23 cellular contexts compared by ENCODE assay signal in the genomic region with DNA sequence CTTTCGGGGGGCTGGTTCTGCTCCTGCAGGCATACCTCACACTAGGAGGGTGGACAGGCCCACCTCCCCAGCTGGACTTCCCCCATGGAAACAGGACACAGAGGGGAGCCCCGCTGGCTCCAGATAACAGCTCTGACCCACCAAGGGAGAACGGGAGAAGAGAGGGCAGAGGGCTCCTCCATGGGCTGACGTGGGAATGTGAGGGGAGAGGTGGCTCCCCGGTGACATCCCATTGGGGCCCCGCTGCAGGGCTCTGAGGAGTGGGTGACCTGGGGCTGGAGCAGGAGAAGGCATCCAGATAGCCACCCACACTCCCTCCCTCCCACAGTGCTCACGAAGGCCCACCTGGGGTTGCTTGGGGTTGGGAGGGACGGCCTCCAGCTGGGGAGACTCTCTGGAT. TPM values are rescaled to one million over a fixed set of nuclear protein-coding genes. Genes with fewer than 3 reads are reported as not detected.
A peak's percentile ranks its signal among the peaks of the same experiment; 100 is the strongest.
DNase-seq lines count a peak whose midpoint lies in the region; ATAC-seq and TF ChIP-seq lines count a peak whose summit lies in the region.
"Had no signal": no experiment of that assay in that cellular context is flagged by ENCODE, and none has a peak within 500 bp of the region (broad histone marks: within the 10 kb centered on the region; RNA-seq: fewer than 3 reads in every experiment).

No MANE protein-coding gene starts in this region.

- peaks cover 3% of the 10 kb centered on the region for H3K27me3 Mint-ChIP-seq in activated CD8-positive, alpha-beta T cell treated with anti-CD3 and anti-CD28 coated beads for 36 hours
- peaks cover 19% of the 10 kb centered on the region for H3K27me3 Mint-ChIP-seq in activated CD8-positive, alpha-beta T cell treated with anti-CD3 and anti-CD28 coated beads, Interleukin-2, amount 10 ng/mL, durations not matched to agents 7 days and 5 days (ENCODE audit: low read depth)
- H3K27me3 Mint-ChIP-seq in CD4-positive, alpha-beta T cell = no peaks in the 10 kb centered on the region
- no peaks in the 10 kb centered on the region for H3K27me3 Mint-ChIP-seq in activated T-helper 1 cell treated with anti-CD3 and anti-CD28 coated beads, Interleukin-12 subunit alpha, Interleukin-12 subunit beta, Interleukin-2, Interleukin-4 antibody, amounts not matched to agents 30 ng/mL and 10 ng/mL and 1 ng/mL, durations not matched to agents 14 hours and 24 hours and 36 hours (ENCODE audit: insufficient read depth)
- peaks cover 0 to 6% (median 0%) of the 10 kb centered on the region in 5 donors for H3K27me3 Mint-ChIP-seq in naive thymus-derived CD4-positive, alpha-beta T cell
- H3K27me3 Mint-ChIP-seq in endodermal cell (ENCODE audit: insufficient read depth) = peaks cover 37% of the 10 kb centered on the region

- H3K9me3 Mint-ChIP-seq in activated CD8-positive, alpha-beta T cell treated with anti-CD3 and anti-CD28 coated beads for 36 hours = no peaks in the 10 kb centered on the region
- H3K9me3 Mint-ChIP-seq in activated CD8-positive, alpha-beta T cell treated with anti-CD3 and anti-CD28 coated beads, Interleukin-2, amount 10 ng/mL, durations not matched to agents 7 days and 5 days (ENCODE audit: insufficient read depth) = no peaks in the 10 kb centered on the region
- no peaks in the 10 kb centered on the region for H3K9me3 Mint-ChIP-seq in CD4-positive, alpha-beta T cell
- no peaks in the 10 kb centered on the region for H3K9me3 Mint-ChIP-seq in activated T-helper 1 cell treated with anti-CD3 and anti-CD28 coated beads, Interleukin-12 subunit alpha, Interleukin-12 subunit beta, Interleukin-2, Interleukin-4 antibody, amounts not matched to agents 30 ng/mL and 10 ng/mL and 1 ng/mL, durations not matched to agents 14 hours and 24 hours and 36 hours
- H3K9me3 Mint-ChIP-seq in naive thymus-derived CD4-positive, alpha-beta T cell = peaks cover 0 to 3% (median 0%) of the 10 kb centered on the region in 11 donors
- H3K9me3 Mint-ChIP-seq in endodermal cell = peaks cover 17% of the 10 kb centered on the region

- WGBS in endodermal cell (ENCODE audit: insufficient coverage in 1 of 2, insufficient read length in 1 of 2), 2 experiments = 89 to 100% methylated on average over 1 to 8 of the region's 8 CpGs

- peaks cover 0 to 5% (median 0%) of the 10 kb centered on the region in 3 experiments for H3K36me3 ChIP-seq in naive thymus-derived CD4-positive, alpha-beta T cell (ENCODE audit: control insufficient read depth in 2 of 3, insufficient read depth in 3 of 3, low read length in 3 of 3)
- H3K36me3 ChIP-seq in endodermal cell (ENCODE audit: control insufficient read depth, insufficient read depth, low read length) = no peaks in the 10 kb centered on the region
- H3K36me3 ChIP-seq: adrenal gland, BE2C, esophagus squamous epithelium, gastrocnemius medialis, HAP-1, SJSA1 had no signal

- no peak overlapping the region for H3K4me3 ChIP-seq in naive thymus-derived CD4-positive, alpha-beta T cell (ENCODE audit: low read length)
- no peak overlapping the region for H3K4me3 ChIP-seq in endodermal cell (ENCODE audit: low read length)
- H3K4me3 ChIP-seq: adrenal gland, esophagus squamous epithelium, gastrocnemius medialis, GM12878, HAP-1, hepatocyte, SJSA1 had no signal

- no peak for ATAC-seq in activated CD8-positive, alpha-beta T cell treated with anti-CD3 and anti-CD28 coated beads for 36 hours
- no peak for ATAC-seq in activated CD8-positive, alpha-beta T cell treated with anti-CD3 and anti-CD28 coated beads, Interleukin-2, amount 10 ng/mL, durations not matched to agents 7 days and 5 days
- no peak for ATAC-seq in CD4-positive, alpha-beta T cell (ENCODE audit: poor library complexity)
- no peak for ATAC-seq in naive thymus-derived CD4-positive, alpha-beta T cell
- ATAC-seq: gastrocnemius medialis, GM12878 had no signal

- no peak overlapping the region for H3K9ac ChIP-seq in endodermal cell (ENCODE audit: extremely low read depth, low read length, poor library complexity, severe bottlenecking)

- peaks cover 21 to 54% of the 10 kb centered on the region in 2 donors for H3K4me1 ChIP-seq in naive thymus-derived CD4-positive, alpha-beta T cell (ENCODE audit: control insufficient read depth in 2 of 2, insufficient read depth in 2 of 2, low read length in 2 of 2)
- no peaks in the 10 kb centered on the region for H3K4me1 ChIP-seq in endodermal cell (ENCODE audit: control insufficient read depth, insufficient read depth, low read length)
- H3K4me1 ChIP-seq: adrenal gland, BE2C, gastrocnemius medialis, HAP-1, SJSA1 had no signal

- peaks cover 58% of the 10 kb centered on the region for H3K4me1 Mint-ChIP-seq in activated CD8-positive, alpha-beta T cell treated with anti-CD3 and anti-CD28 coated beads for 36 hours (ENCODE audit: low read depth)
- peaks cover 47% of the 10 kb centered on the region for H3K4me1 Mint-ChIP-seq in activated CD8-positive, alpha-beta T cell treated with anti-CD3 and anti-CD28 coated beads, Interleukin-2, amount 10 ng/mL, durations not matched to agents 7 days and 5 days (ENCODE audit: low read depth)
- peaks cover 81% of the 10 kb centered on the region for H3K4me1 Mint-ChIP-seq in CD4-positive, alpha-beta T cell (ENCODE audit: low read depth)
- H3K4me1 Mint-ChIP-seq in activated T-helper 1 cell treated with anti-CD3 and anti-CD28 coated beads, Interleukin-12 subunit alpha, Interleukin-12 subunit beta, Interleukin-2, Interleukin-4 antibody, amounts not matched to agents 30 ng/mL and 10 ng/mL and 1 ng/mL, durations not matched to agents 14 hours and 24 hours and 36 hours (ENCODE audit: low read depth) = peaks cover 59% of the 10 kb centered on the region
- H3K4me1 Mint-ChIP-seq in naive thymus-derived CD4-positive, alpha-beta T cell = peaks cover 42 to 88% (median 80%) of the 10 kb centered on the region in 7 donors
- no peaks in the 10 kb centered on the region for H3K4me1 Mint-ChIP-seq in endodermal cell

- peak overlapping the region; percentile 87 for H3K27ac Mint-ChIP-seq in activated CD8-positive, alpha-beta T cell treated with anti-CD3 and anti-CD28 coated beads for 36 hours
- no peak overlapping the region for H3K27ac Mint-ChIP-seq in activated CD8-positive, alpha-beta T cell treated with anti-CD3 and anti-CD28 coated beads, Interleukin-2, amount 10 ng/mL, durations not matched to agents 7 days and 5 days
- H3K27ac Mint-ChIP-seq in CD4-positive, alpha-beta T cell = peak overlapping the region; percentile 94
- H3K27ac Mint-ChIP-seq in activated T-helper 1 cell treated with anti-CD3 and anti-CD28 coated beads, Interleukin-12 subunit alpha, Interleukin-12 subunit beta, Interleukin-2, Interleukin-4 antibody, amounts not matched to agents 30 ng/mL and 10 ng/mL and 1 ng/mL, durations not matched to agents 14 hours and 24 hours and 36 hours = peak overlapping the region; percentile 89
- H3K27ac Mint-ChIP-seq in naive thymus-derived CD4-positive, alpha-beta T cell = peak overlapping the region; percentile 87 to 99 (median 96)
- no peak overlapping the region for H3K27ac Mint-ChIP-seq in endodermal cell

- CTCF ChIA-PET in activated CD8-positive, alpha-beta T cell treated with anti-CD3 and anti-CD28 coated beads for 36 hours (lab: Charles Lee) = no interaction called here
- CTCF ChIA-PET in activated CD8-positive, alpha-beta T cell treated with anti-CD3 and anti-CD28 coated beads, Interleukin-2, amount 10 ng/mL, durations not matched to agents 7 days and 5 days (lab: Charles Lee) = interaction anchor here (1.4 kb wide), 1 partner anchor 62 kb away, joined by 4 read pairs; no protein-coding TSS in a partner anchor
- CTCF ChIA-PET in CD4-positive, alpha-beta T cell (lab: Charles Lee) = no interaction called here
- CTCF ChIA-PET in naive thymus-derived CD4-positive, alpha-beta T cell (lab: Charles Lee) = interaction anchor here (0.8 kb wide), 1 partner anchor 270 kb away, joined by 4 read pairs; no protein-coding TSS in a partner anchor

- peak overlapping the region; percentile 90 for H3K27ac ChIP-seq in CD4-positive, alpha-beta T cell (ENCODE audit: low read depth, low read length)
- H3K27ac ChIP-seq in naive thymus-derived CD4-positive, alpha-beta T cell (ENCODE audit: low read depth, low read length) = peak overlapping the region; percentile 89
- no peak overlapping the region for H3K27ac ChIP-seq in endodermal cell (ENCODE audit: low read depth, low read length)
- H3K27ac ChIP-seq: adrenal gland, esophagus squamous epithelium, gastrocnemius medialis, hepatocyte, SJSA1 had no signal

- TF ChIP-seq CTCF in activated CD8-positive, alpha-beta T cell treated with anti-CD3 and anti-CD28 coated beads for 36 hours (IDR thresholded peaks at IDR 0.05) = no peak
- TF ChIP-seq CTCF in CD4-positive, alpha-beta T cell (IDR thresholded peaks at IDR 0.05) = no peak
- no peak for TF ChIP-seq CTCF in endodermal cell (conservative IDR thresholded peaks at IDR 0.05)

- H3K27me3 ChIP-seq in CD4-positive, alpha-beta T cell (ENCODE audit: control insufficient read depth, insufficient read depth, low read length) = no peaks in the 10 kb centered on the region
- no peaks in the 10 kb centered on the region for H3K27me3 ChIP-seq in naive thymus-derived CD4-positive, alpha-beta T cell (ENCODE audit: control insufficient read depth in 2 of 2, insufficient read depth in 2 of 2, low read length in 2 of 2)
- peaks cover 38% of the 10 kb centered on the region for H3K27me3 ChIP-seq in endodermal cell (ENCODE audit: control insufficient read depth, insufficient read depth, low read length, poor library complexity, severe bottlenecking)
- H3K27me3 ChIP-seq: BE2C, hepatocyte had no signal

- DNase-seq in activated CD8-positive, alpha-beta T cell treated with anti-CD3 and anti-CD28 coated beads for 36 hours = no peak
- no peak for DNase-seq in activated CD8-positive, alpha-beta T cell treated with anti-CD3 and anti-CD28 coated beads, Interleukin-2, amount 10 ng/mL, durations not matched to agents 7 days and 5 days
- no peak for DNase-seq in CD4-positive, alpha-beta T cell
- DNase-seq in activated T-helper 1 cell treated with anti-CD3 and anti-CD28 coated beads, Interleukin-12 subunit alpha, Interleukin-12 subunit beta, Interleukin-2, Interleukin-4 antibody, amounts not matched to agents 30 ng/mL and 10 ng/mL and 1 ng/mL, durations not matched to agents 14 hours and 24 hours and 36 hours (ENCODE audit: low spot score) = no peak
- no peak for DNase-seq in naive thymus-derived CD4-positive, alpha-beta T cell
- DNase-seq in AG08396 (ENCODE audit: low spot score) (no peak), activated gamma-delta T cell treated with Interleukin-2 at 50 U/mL for 16 hours (no peak), endodermal cell (no peak)
- DNase-seq: adrenal gland; BE2C; Calu3; DND-41; effector CD8-positive, alpha-beta T cell; esophagus squamous epithelium; gastrocnemius medialis; mesenchymal stem cell; NCI-H1092 treated with DMSO at 0.1 percent for 48 hours; NCI-H1930; nucleus accumbens had no signal

- POLR2A ChIA-PET in activated CD8-positive, alpha-beta T cell treated with anti-CD3 and anti-CD28 coated beads for 36 hours (lab: Charles Lee) = interaction anchor here (0.6 to 1.2 kb wide), 2 partner anchors 13 to 70 kb away, joined by 3 to 4 read pairs; no protein-coding TSS in a partner anchor
- POLR2A ChIA-PET in activated CD8-positive, alpha-beta T cell treated with anti-CD3 and anti-CD28 coated beads, Interleukin-2, amount 10 ng/mL, durations not matched to agents 7 days and 5 days (lab: Charles Lee) = no interaction called here
- POLR2A ChIA-PET in CD4-positive, alpha-beta T cell (lab: Charles Lee) = interaction anchor here (1.5 to 4.0 kb wide), 3 partner anchors 10 to 71 kb away, joined by 4 to 31 read pairs (median 30); partner anchors contain the start of gene ZC3H8
- POLR2A ChIA-PET in naive thymus-derived CD4-positive, alpha-beta T cell (lab: Charles Lee) = interaction anchor here (2.4 to 6.1 kb wide), 2 partner anchors 58 to 69 kb away, joined by 7 to 69 read pairs; partner anchors contain the start of gene ZC3H8

- intact Hi-C loops in activated CD8-positive, alpha-beta T cell treated with anti-CD3 and anti-CD28 coated beads for 36 hours (cut with micrococcal nuclease) = no loop called here
- intact Hi-C loops in CD4-positive, alpha-beta T cell (cut with DNase I, micrococcal nuclease) = loop anchor here (5.0 to 10.0 kb wide), 4 partner anchors 42 to 1711 kb away; partner anchors contain the start of genes ACTR3 (in 1 of the 2), CHCHD5 (in 1 of the 2) and TMEM87B (in 1 of the 2)
- intact Hi-C loops in activated T-helper 1 cell treated with anti-CD3 and anti-CD28 coated beads, Interleukin-12 subunit alpha, Interleukin-12 subunit beta, Interleukin-2, Interleukin-4 antibody, amounts not matched to agents 30 ng/mL and 10 ng/mL and 1 ng/mL, durations not matched to agents 14 hours and 24 hours and 36 hours (cut with micrococcal nuclease) = loop anchor here (10.0 kb wide), 1 partner anchor 299 kb away; the partner anchor contains the start of gene ANAPC1
- intact Hi-C loops in naive thymus-derived CD4-positive, alpha-beta T cell (cut with micrococcal nuclease) = loop anchor here (5.0 to 10.0 kb wide), 5 partner anchors 33 to 1701 kb away; partner anchors contain the start of genes CHCHD5 (in 1 of the 2) and CKAP2L (in 1 of the 2)

- peaks cover 23% of the 10 kb centered on the region for H3K36me3 Mint-ChIP-seq in activated CD8-positive, alpha-beta T cell treated with anti-CD3 and anti-CD28 coated beads for 36 hours (ENCODE audit: low read depth)
- H3K36me3 Mint-ChIP-seq in activated CD8-positive, alpha-beta T cell treated with anti-CD3 and anti-CD28 coated beads, Interleukin-2, amount 10 ng/mL, durations not matched to agents 7 days and 5 days (ENCODE audit: low read depth) = peaks cover 9% of the 10 kb centered on the region
- H3K36me3 Mint-ChIP-seq in CD4-positive, alpha-beta T cell (ENCODE audit: low read depth) = peaks cover 37% of the 10 kb centered on the region
- H3K36me3 Mint-ChIP-seq in activated T-helper 1 cell treated with anti-CD3 and anti-CD28 coated beads, Interleukin-12 subunit alpha, Interleukin-12 subunit beta, Interleukin-2, Interleukin-4 antibody, amounts not matched to agents 30 ng/mL and 10 ng/mL and 1 ng/mL, durations not matched to agents 14 hours and 24 hours and 36 hours (ENCODE audit: low read depth) = peaks cover 36% of the 10 kb centered on the region
- peaks cover 0 to 27% (median 11%) of the 10 kb centered on the region in 5 donors for H3K36me3 Mint-ChIP-seq in naive thymus-derived CD4-positive, alpha-beta T cell
- H3K36me3 Mint-ChIP-seq in endodermal cell (ENCODE audit: low read depth) = no peaks in the 10 kb centered on the region

- no peak overlapping the region for H3K4me3 Mint-ChIP-seq in activated CD8-positive, alpha-beta T cell treated with anti-CD3 and anti-CD28 coated beads for 36 hours
- no peak overlapping the region for H3K4me3 Mint-ChIP-seq in activated CD8-positive, alpha-beta T cell treated with anti-CD3 and anti-CD28 coated beads, Interleukin-2, amount 10 ng/mL, durations not matched to agents 7 days and 5 days
- peak overlapping the region; percentile 96 for H3K4me3 Mint-ChIP-seq in CD4-positive, alpha-beta T cell
- H3K4me3 Mint-ChIP-seq in activated T-helper 1 cell treated with anti-CD3 and anti-CD28 coated beads, Interleukin-12 subunit alpha, Interleukin-12 subunit beta, Interleukin-2, Interleukin-4 antibody, amounts not matched to agents 30 ng/mL and 10 ng/mL and 1 ng/mL, durations not matched to agents 14 hours and 24 hours and 36 hours = peak overlapping the region; percentile 84
- peak overlapping the region in 8 of 10 donors; percentile 27 to 94 (median 86) for H3K4me3 Mint-ChIP-seq in naive thymus-derived CD4-positive, alpha-beta T cell
- H3K4me3 Mint-ChIP-seq in endodermal cell = no peak overlapping the region

- H3K9me3 ChIP-seq in CD4-positive, alpha-beta T cell (ENCODE audit: control insufficient read depth, low read length) = no peaks in the 10 kb centered on the region
- no peaks in the 10 kb centered on the region for H3K9me3 ChIP-seq in naive thymus-derived CD4-positive, alpha-beta T cell (ENCODE audit: control insufficient read depth in 2 of 3, low read length in 3 of 3)
- H3K9me3 ChIP-seq in endodermal cell (ENCODE audit: control insufficient read depth, low read length) = no peaks in the 10 kb centered on the region
- H3K9me3 ChIP-seq: adrenal gland, BE2C, esophagus squamous epithelium, gastrocnemius medialis, HAP-1, SJSA1 had no signal

RNA-seq across cellular contexts. Expression of gene FBLN7, which starts 45.9 kb away (rescaled TPM):
- total RNA-seq in activated CD8-positive, alpha-beta T cell treated with anti-CD3 and anti-CD28 coated beads for 36 hours = 1 to 10 TPM; 7.4 to 7.9 TPM
- under 1 TPM; 0.58 to 0.91 TPM for total RNA-seq in activated CD8-positive, alpha-beta T cell treated with anti-CD3 and anti-CD28 coated beads, Interleukin-2, amount 10 ng/mL, durations not matched to agents 7 days and 5 days
- total RNA-seq in CD4-positive, alpha-beta T cell = 10 to 100 TPM; 27.0 to 27.2 TPM
- total RNA-seq in activated T-helper 1 cell treated with anti-CD3 and anti-CD28 coated beads, Interleukin-12 subunit alpha, Interleukin-12 subunit beta, Interleukin-2, Interleukin-4 antibody, amounts not matched to agents 30 ng/mL and 10 ng/mL and 1 ng/mL, durations not matched to agents 14 hours and 24 hours and 36 hours = 26.4 and 29.6 TPM in 2 replicates
- 10 to 100 TPM; 12.1 to 36.3 (median 20.5) TPM for total RNA-seq in naive thymus-derived CD4-positive, alpha-beta T cell
- 10 to 100 TPM; 21.0 to 29.0 TPM for polyA plus RNA-seq in naive thymus-derived CD4-positive, alpha-beta T cell
- total RNA-seq in endodermal cell = 1 to 10 TPM; 4.0 to 8.7 TPM
- 16.0 TPM for polyA plus RNA-seq in endodermal cell (2013, experiment 1 of 2)
- polyA plus RNA-seq in endodermal cell (2013, experiment 2 of 2) = 13.9 TPM
- total RNA-seq: SJSA1 had no signal

Comparison
In these comparisons a context has a peak if more than half of its experiments do, and no peak if none do; other contexts are left out.
1. H3K27ac Mint-ChIP-seq: peak in activated CD8-positive, alpha-beta T cell treated with anti-CD3 and anti-CD28 coated beads for 36 hours (single experiment), CD4-positive, alpha-beta T cell (single experiment), activated T-helper 1 cell treated with anti-CD3 and anti-CD28 coated beads, Interleukin-12 subunit alpha, Interleukin-12 subunit beta, Interleukin-2, Interleukin-4 antibody, amounts not matched to agents 30 ng/mL and 10 ng/mL and 1 ng/mL, durations not matched to agents 14 hours and 24 hours and 36 hours (single experiment) and naive thymus-derived CD4-positive, alpha-beta T cell (9 of 9); none in activated CD8-positive, alpha-beta T cell treated with anti-CD3 and anti-CD28 coated beads, Interleukin-2, amount 10 ng/mL, durations not matched to agents 7 days and 5 days (single experiment) and endodermal cell (single experiment).
2. CTCF ChIA-PET loops: an anchor here in activated CD8-positive, alpha-beta T cell treated with anti-CD3 and anti-CD28 coated beads, Interleukin-2, amount 10 ng/mL, durations not matched to agents 7 days and 5 days (1.4 kb wide) and naive thymus-derived CD4-positive, alpha-beta T cell (0.8 kb wide); none called in activated CD8-positive, alpha-beta T cell treated with anti-CD3 and anti-CD28 coated beads for 36 hours and CD4-positive, alpha-beta T cell.
3. H3K4me3 Mint-ChIP-seq: peak in CD4-positive, alpha-beta T cell (single experiment), activated T-helper 1 cell treated with anti-CD3 and anti-CD28 coated beads, Interleukin-12 subunit alpha, Interleukin-12 subunit beta, Interleukin-2, Interleukin-4 antibody, amounts not matched to agents 30 ng/mL and 10 ng/mL and 1 ng/mL, durations not matched to agents 14 hours and 24 hours and 36 hours (single experiment) and naive thymus-derived CD4-positive, alpha-beta T cell (8 of 10); none in activated CD8-positive, alpha-beta T cell treated with anti-CD3 and anti-CD28 coated beads for 36 hours (single experiment), activated CD8-positive, alpha-beta T cell treated with anti-CD3 and anti-CD28 coated beads, Interleukin-2, amount 10 ng/mL, durations not matched to agents 7 days and 5 days (single experiment) and endodermal cell (single experiment).